In genomic region chr7:156610130-156610529, GRCh38 we compare ENCODE assay signal across 34 cellular contexts.
"Had no signal": no experiment of that assay in that cellular context is flagged by ENCODE, and none has a peak within 500 bp of the region (broad histone marks: within the 10 kb centered on the region; RNA-seq: fewer than 3 reads in every experiment).

No MANE protein-coding gene starts in this region.

- H3K4me3 Mint-ChIP-seq: activated CD4-positive, alpha-beta memory T cell treated with anti-CD3 and anti-CD28 coated beads, Interleukin-2, amount 10 ng/mL, durations not matched to agents 7 days and 5 days; activated naive CD4-positive, alpha-beta T cell treated with anti-CD3 and anti-CD28 coated beads, Interleukin-2, amount 50 U/mL, for 24 hours; activated naive CD8-positive, alpha-beta T cell treated with anti-CD3 and anti-CD28 coated beads, Interleukin-2, amount 10 ng/mL, durations not matched to agents 7 days and 5 days; IgD-negative memory B cell; WTC11 had no signal

- H3K4me1 ChIP-seq: ascending aorta, SJCRH30 had no signal

- H3K27ac Mint-ChIP-seq: activated CD4-positive, alpha-beta memory T cell treated with anti-CD3 and anti-CD28 coated beads, Interleukin-2, amount 10 ng/mL, durations not matched to agents 7 days and 5 days; activated naive CD4-positive, alpha-beta T cell treated with anti-CD3 and anti-CD28 coated beads, Interleukin-2, amount 50 U/mL, for 24 hours; activated naive CD8-positive, alpha-beta T cell treated with anti-CD3 and anti-CD28 coated beads, Interleukin-2, amount 10 ng/mL, durations not matched to agents 7 days and 5 days; activated T-helper 2 cell treated with anti-CD3 and anti-CD28 coated beads, Interferon-gamma antibody, Interleukin-2, Interleukin-4, amounts not matched to agents 10 μg/mL and 5 μg/mL and 100 μg/mL, durations not matched to agents 14 hours and 24 hours and 36 hours; IgD-negative memory B cell; T-helper 2 cell treated with Interferon-gamma antibody and Interleukin-4, amounts not matched to agents 5 μg/mL and 100 μg/mL, for 36 hours; WTC11 had no signal

- ATAC-seq: activated CD4-positive, CD25-positive, alpha-beta regulatory T cell treated with anti-CD3 and anti-CD28 coated beads, Interleukin-2, amount 50 U/mL, for 24 hours; Panc1; WTC11 had no signal

- H3K27ac ChIP-seq: ascending aorta, cardiac muscle cell, SJCRH30, SK-N-MC had no signal

- H3K9me3 Mint-ChIP-seq: activated CD4-positive, alpha-beta memory T cell treated with anti-CD3 and anti-CD28 coated beads, Interleukin-2, amount 10 ng/mL, durations not matched to agents 7 days and 5 days; activated naive CD4-positive, alpha-beta T cell treated with anti-CD3 and anti-CD28 coated beads, Interleukin-2, amount 50 U/mL, for 24 hours; activated naive CD8-positive, alpha-beta T cell treated with anti-CD3 and anti-CD28 coated beads, Interleukin-2, amount 10 ng/mL, durations not matched to agents 7 days and 5 days; activated T-helper 2 cell treated with anti-CD3 and anti-CD28 coated beads, Interferon-gamma antibody, Interleukin-2, Interleukin-4, amounts not matched to agents 10 μg/mL and 5 μg/mL and 100 μg/mL, durations not matched to agents 14 hours and 24 hours and 36 hours; T-helper 2 cell treated with Interferon-gamma antibody and Interleukin-4, amounts not matched to agents 5 μg/mL and 100 μg/mL, for 36 hours; WTC11 had no signal

- H3K4me3 ChIP-seq: ascending aorta, cardiac muscle cell, SJCRH30, SK-N-MC had no signal

- H3K36me3 Mint-ChIP-seq: activated naive CD4-positive, alpha-beta T cell treated with anti-CD3 and anti-CD28 coated beads, Interleukin-2, amount 50 U/mL, for 24 hours; IgD-negative memory B cell; WTC11 had no signal

- DNase-seq: activated CD4-positive, alpha-beta memory T cell treated with anti-CD3 and anti-CD28 coated beads, Interleukin-2, amount 10 ng/mL, durations not matched to agents 7 days and 5 days; activated CD4-positive, alpha-beta T cell treated with anti-CD3 and anti-CD28 coated beads for 4 hours; activated CD8-positive, alpha-beta memory T cell treated with anti-CD3 and anti-CD28 coated beads for 24 hours; activated gamma-delta T cell; activated naive CD4-positive, alpha-beta T cell treated with Interleukin-2 at 50 U/mL for 16 hours; activated naive CD8-positive, alpha-beta T cell treated with anti-CD3 and anti-CD28 coated beads, Interleukin-2, amount 10 ng/mL, durations not matched to agents 7 days and 5 days; activated T-cell treated with anti-CD3 and anti-CD28 coated beads, Interleukin-2, amount 50 U/mL, for 1 hour; Kasumi-1; KG1; MM.1S; MV-4-11; NCI-H1092; NCI-H1436 treated with DMSO at 0.1 percent for 48 hours; NCI-H187; NCI-H2029 treated with DMSO at 0.1 percent for 48 hours; NCI-H2107; NCI-H2171 treated with DMSO at 0.1 percent for 48 hours; NCI-H2227 treated with DMSO at 0.1 percent for 48 hours; NCI-H446; NCI-H524; NCI-H69; SHP77; SJCRH30 had no signal

- H3K36me3 ChIP-seq: ascending aorta, cardiac muscle cell, SJCRH30 had no signal

- FAIRE-seq: TTC549 had no signal

- H3K9me3 ChIP-seq: ascending aorta, SJCRH30 had no signal

- H3K27me3 ChIP-seq: ascending aorta had no signal
